ENCODE assay signal across 1 cellular context in the genomic region with DNA sequence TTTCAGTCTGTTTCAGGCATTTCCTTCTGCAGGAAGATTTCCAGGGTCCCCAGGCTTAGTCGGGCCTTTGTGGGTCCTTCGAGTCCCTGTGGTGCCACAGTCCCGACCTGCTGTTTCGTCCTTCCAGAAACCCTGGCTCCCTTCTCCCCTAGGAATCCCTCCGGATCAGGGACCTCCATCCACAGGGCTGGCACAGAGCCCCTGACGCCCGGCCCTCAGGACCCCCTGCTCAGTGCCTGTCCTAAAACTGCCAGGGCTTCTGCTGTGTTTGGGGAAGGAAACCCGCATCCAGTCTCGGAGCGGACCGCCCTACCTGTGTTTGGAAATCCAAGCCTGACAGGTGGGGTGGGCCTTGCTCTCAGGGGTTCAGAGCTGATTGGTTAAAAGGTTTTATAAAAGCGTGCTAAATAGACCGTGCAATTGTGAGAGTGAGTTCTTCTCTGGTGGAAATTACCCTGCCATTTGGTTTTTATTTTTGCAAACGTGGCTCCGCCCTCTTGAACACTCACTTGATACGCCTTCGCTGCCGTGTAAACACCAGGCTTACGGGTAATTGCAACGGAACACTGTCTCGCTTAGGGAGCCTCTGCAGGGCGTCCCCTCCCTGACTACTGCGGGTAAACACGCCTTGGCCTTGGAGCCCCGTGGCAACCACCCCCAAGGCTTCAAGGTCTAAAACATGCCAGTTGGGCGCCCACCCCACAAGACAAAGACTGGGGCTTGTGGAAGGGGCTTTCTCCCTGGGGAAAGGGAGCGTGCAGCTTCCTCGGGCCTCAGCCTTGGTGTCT.
TF ChIP-seq lines count a peak whose summit lies in the region.

No MANE protein-coding gene starts in this region.

TF ChIP-seq in K562, 482 proteins besides CTCF, POLR2A, EP300 and RAD21 (continued from another document):
- TF ChIP-seq ZNF174 (CRISPR knock-in tag; IDR thresholded peaks at IDR 0.05), result no peak
- no peak for TF ChIP-seq TAL1 (IDR thresholded peaks at IDR 0.05)
- TF ChIP-seq CBX1 (IDR thresholded peaks at IDR 0.05; ENCODE audit: low read depth), result no peak
